Comparison of ENCODE assay signal across 2 cellular contexts in genomic region chr13:111315347-111315995, GRCh38.
TF ChIP-seq lines count a peak whose summit lies in the region.

No MANE protein-coding gene starts in this region.

TF ChIP-seq in HCT116, 20 proteins besides CTCF, POLR2A, EP300 and RAD21:
- TF ChIP-seq ZFX (IDR thresholded peaks at IDR 0.05) (no peak), EGR1 (IDR thresholded peaks at IDR 0.05; ENCODE audit: low read depth) (no peak)

TF ChIP-seq in WTC11, 78 proteins besides CTCF, POLR2A, EP300 and RAD21:
- TF ChIP-seq, protein P1, sequence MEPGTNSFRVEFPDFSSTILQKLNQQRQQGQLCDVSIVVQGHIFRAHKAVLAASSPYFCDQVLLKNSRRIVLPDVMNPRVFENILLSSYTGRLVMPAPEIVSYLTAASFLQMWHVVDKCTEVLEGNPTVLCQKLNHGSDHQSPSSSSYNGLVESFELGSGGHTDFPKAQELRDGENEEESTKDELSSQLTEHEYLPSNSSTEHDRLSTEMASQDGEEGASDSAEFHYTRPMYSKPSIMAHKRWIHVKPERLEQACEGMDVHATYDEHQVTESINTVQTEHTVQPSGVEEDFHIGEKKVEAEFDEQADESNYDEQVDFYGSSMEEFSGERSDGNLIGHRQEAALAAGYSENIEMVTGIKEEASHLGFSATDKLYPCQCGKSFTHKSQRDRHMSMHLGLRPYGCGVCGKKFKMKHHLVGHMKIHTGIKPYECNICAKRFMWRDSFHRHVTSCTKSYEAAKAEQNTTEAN (CRISPR knock-in tag; IDR thresholded peaks at IDR 0.05): no peak
- TF ChIP-seq ATF1 (CRISPR knock-in tag; IDR thresholded peaks at IDR 0.05) (no peak), TEAD1 (CRISPR knock-in tag; IDR thresholded peaks at IDR 0.05) (no peak), ZNF671 (CRISPR knock-in tag; IDR thresholded peaks at IDR 0.05) (no peak), TP53 (CRISPR knock-in tag; IDR thresholded peaks at IDR 0.05) (no peak), HMGXB4 (CRISPR knock-in tag; IDR thresholded peaks at IDR 0.05) (no peak), SMAD3 (CRISPR knock-in tag; IDR thresholded peaks at IDR 0.05; ENCODE audit: borderline replicate concordance) (no peak), ZNF423 (CRISPR knock-in tag; IDR thresholded peaks at IDR 0.05) (no peak), PRRX2 (CRISPR knock-in tag; IDR thresholded peaks at IDR 0.05) (no peak), NR3C1 (CRISPR knock-in tag; conservative IDR thresholded peaks at IDR 0.05; ENCODE audit: low read depth) (no peak), NFYB (CRISPR knock-in tag; conservative IDR thresholded peaks at IDR 0.05; ENCODE audit: low read depth) (no peak), CBFB (CRISPR knock-in tag; IDR thresholded peaks at IDR 0.05; ENCODE audit: low read depth) (no peak), ZBTB21 (CRISPR knock-in tag; IDR thresholded peaks at IDR 0.05; ENCODE audit: borderline replicate concordance) (no peak), MAX (CRISPR knock-in tag; IDR thresholded peaks at IDR 0.05) (no peak), RELA (CRISPR knock-in tag; IDR thresholded peaks at IDR 0.05; ENCODE audit: borderline replicate concordance) (no peak), ZNF138 (CRISPR knock-in tag; conservative IDR thresholded peaks at IDR 0.05) (no peak)
